20 cellular contexts compared by ENCODE assay signal in the genomic region with DNA sequence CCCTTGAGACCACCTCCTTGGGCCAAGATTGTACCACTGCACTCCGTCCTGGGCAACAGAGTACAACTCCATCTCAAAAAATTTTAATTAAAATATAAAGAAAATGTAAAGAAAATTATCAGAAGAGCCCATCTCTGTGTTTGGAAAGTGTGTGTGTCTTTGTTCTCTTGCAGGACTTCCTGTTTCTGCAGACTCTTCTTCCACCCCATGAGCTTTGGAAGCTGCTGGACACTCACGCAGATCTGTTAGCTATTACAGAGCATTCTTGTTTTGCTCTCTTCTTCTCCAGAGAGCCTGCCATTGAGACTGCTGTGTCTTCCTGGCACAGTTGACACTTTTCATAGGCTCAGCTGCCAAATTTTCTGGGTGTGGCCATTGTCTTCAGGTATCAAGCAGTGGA. TPM values are rescaled to one million over a fixed set of nuclear protein-coding genes. Genes with fewer than 3 reads are reported as not detected.
"Had no signal": no experiment of that assay in that cellular context is flagged by ENCODE, and none has a peak within 500 bp of the region (broad histone marks: within the 10 kb centered on the region; RNA-seq: fewer than 3 reads in every experiment).

No MANE protein-coding gene starts in this region.

- H3K36me3 ChIP-seq: neural progenitor cell, right lobe of liver, upper lobe of left lung, WERI-Rb-1 had no signal

- H3K4me3 ChIP-seq: lung, neural progenitor cell, psoas muscle, right lobe of liver, testis, upper lobe of left lung had no signal

- H3K9me3 Mint-ChIP-seq: stimulated activated naive CD8-positive, alpha-beta T cell treated with anti-CD3 and anti-CD28 coated beads, Interleukin-15, amount 100 ng/mL, for 72 hours had no signal

- H3K4me1 ChIP-seq: neural progenitor cell, psoas muscle, testis, upper lobe of left lung had no signal

- H3K9ac ChIP-seq: neural progenitor cell had no signal

- H3K4me2 ChIP-seq: neural progenitor cell had no signal

- H2AFZ ChIP-seq: neural progenitor cell had no signal

- FAIRE-seq: endometrium had no signal

- H3K27me3 Mint-ChIP-seq: activated naive CD8-positive, alpha-beta T cell had no signal

- ATAC-seq: esophagus mucosa; psoas muscle; right lobe of liver; stimulated activated naive CD8-positive, alpha-beta T cell treated with anti-CD3 and anti-CD28 coated beads, Interleukin-15, amount 100 ng/mL, for 72 hours had no signal

- DNase-seq: activated CD4-positive, alpha-beta T cell treated with anti-CD3 and anti-CD28 coated beads, Interleukin-2, amount 50 U/mL, for 48 hours; activated gamma-delta T cell; activated T-cell treated with anti-CD3 and anti-CD28 coated beads, Interleukin-2, amount 50 U/mL, for 48 hours; amniotic stem cell; islet precursor cell; psoas muscle; right lobe of liver; stimulated activated naive CD8-positive, alpha-beta T cell treated with anti-CD3 and anti-CD28 coated beads, Interleukin-15, amount 100 ng/mL, for 72 hours; testis; upper lobe of left lung; WERI-Rb-1 had no signal

- H3K27ac Mint-ChIP-seq: activated naive CD8-positive, alpha-beta T cell; mesothelial cell of epicardium; neural progenitor cell; stimulated activated naive CD8-positive, alpha-beta T cell treated with anti-CD3 and anti-CD28 coated beads, Interleukin-15, amount 100 ng/mL, for 72 hours had no signal

- H3K4me1 Mint-ChIP-seq: mesothelial cell of epicardium, neural progenitor cell had no signal

- H3K36me3 Mint-ChIP-seq: mesothelial cell of epicardium, neural progenitor cell had no signal

- H3K27ac ChIP-seq: neural progenitor cell, psoas muscle, right lobe of liver, testis, upper lobe of left lung, WERI-Rb-1 had no signal

- H3K27me3 ChIP-seq: neural progenitor cell, right lobe of liver, testis, upper lobe of left lung had no signal

- H3K4me3 Mint-ChIP-seq: activated naive CD8-positive, alpha-beta T cell; mesothelial cell of epicardium; neural progenitor cell; stimulated activated naive CD8-positive, alpha-beta T cell treated with anti-CD3 and anti-CD28 coated beads, Interleukin-15, amount 100 ng/mL, for 72 hours had no signal

- H3K9me3 ChIP-seq: right lobe of liver, testis, upper lobe of left lung had no signal

RNA-seq across cellular contexts. Expression of a gene that starts 6.1 kb away (rescaled TPM):
- total RNA-seq: cardiac septum, lung, mesothelial cell of epicardium, myocyte, osteocyte, psoas muscle, right lobe of liver, testis, upper lobe of left lung had no signal
- polyA plus RNA-seq: psoas muscle had no signal

RNA-seq across cellular contexts. Expression of a gene that starts 43.6 kb away (rescaled TPM):
- total RNA-seq: myocyte, osteocyte had no signal
